ENCODE assay signal across 23 cellular contexts in the genomic region with DNA sequence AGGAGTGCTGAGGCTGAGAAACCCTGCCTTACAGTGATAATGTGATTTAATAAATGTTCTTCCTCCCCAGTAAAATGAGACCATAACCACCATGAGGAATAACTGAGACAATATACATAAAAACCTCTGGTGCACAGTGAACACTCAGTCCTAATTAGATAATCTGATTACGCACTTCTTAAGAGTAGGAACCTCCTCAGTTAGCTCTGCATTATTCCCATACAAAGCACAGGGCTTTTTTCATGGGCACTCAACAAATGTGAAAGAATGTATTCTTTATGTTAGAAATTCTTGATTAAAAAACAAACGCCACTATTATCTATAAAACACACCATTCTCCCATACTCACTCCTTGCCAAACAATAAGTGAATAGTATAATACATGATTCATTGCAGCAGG.
"Had no signal": no experiment of that assay in that cellular context is flagged by ENCODE, and none has a peak within 500 bp of the region (broad histone marks: within the 10 kb centered on the region; RNA-seq: fewer than 3 reads in every experiment).

No MANE protein-coding gene starts in this region.

- DNase-seq: activated gamma-delta T cell treated with Interleukin-2 at 50 U/mL for 16 hours; activated T-cell treated with anti-CD3 and anti-CD28 coated beads, Interleukin-2, amount 50 U/mL, for 1 hour; aorta; colonic mucosa; dorsolateral prefrontal cortex; effector memory CD8-positive, alpha-beta T cell; glutamatergic neuron; hippocampal formation; kidney glomerular epithelial cell; left lung; naive thymus-derived CD4-positive, alpha-beta T cell; stimulated activated CD4-positive, alpha-beta T cell treated with anti-CD3 and anti-CD28 coated beads, Interleukin-4, amount 100 ng/mL, for 4 hours; substantia nigra; T1000; thyroid gland had no signal

- H3K9me3 Mint-ChIP-seq: activated naive CD4-positive, alpha-beta T cell treated with anti-CD3 and anti-CD28 coated beads, Interleukin-2, amount 50 U/mL, for 72 hours; central memory CD8-positive, alpha-beta T cell; effector memory CD8-positive, alpha-beta T cell; naive thymus-derived CD4-positive, alpha-beta T cell; stimulated activated naive CD8-positive, alpha-beta T cell treated with anti-CD3 and anti-CD28 coated beads, Interleukin-15, Interleukin-2, amounts not matched to agents 100 ng/mL and 50 ng/mL, for 24 hours; WTC11 had no signal

- H3K27ac Mint-ChIP-seq: activated naive CD4-positive, alpha-beta T cell treated with anti-CD3 and anti-CD28 coated beads, Interleukin-2, amount 50 U/mL, for 72 hours; stimulated activated naive CD8-positive, alpha-beta T cell treated with anti-CD3 and anti-CD28 coated beads, Interleukin-15, Interleukin-2, amounts not matched to agents 100 ng/mL and 50 ng/mL, for 24 hours; WTC11 had no signal

- H3K36me3 ChIP-seq: colonic mucosa, left lung, prostate gland, right atrium auricular region, thyroid gland had no signal

- H3K4me3 ChIP-seq: colonic mucosa, dorsolateral prefrontal cortex, left lung, lung, prostate gland, right atrium auricular region, thyroid gland had no signal

- H3K27me3 Mint-ChIP-seq: central memory CD8-positive, alpha-beta T cell; effector memory CD8-positive, alpha-beta T cell; naive thymus-derived CD4-positive, alpha-beta T cell; stimulated activated naive CD8-positive, alpha-beta T cell treated with anti-CD3 and anti-CD28 coated beads, Interleukin-15, Interleukin-2, amounts not matched to agents 100 ng/mL and 50 ng/mL, for 24 hours had no signal

- H3K4me3 Mint-ChIP-seq: central memory CD8-positive, alpha-beta T cell; effector memory CD8-positive, alpha-beta T cell; stimulated activated naive CD8-positive, alpha-beta T cell treated with anti-CD3 and anti-CD28 coated beads, Interleukin-15, Interleukin-2, amounts not matched to agents 100 ng/mL and 50 ng/mL, for 24 hours; WTC11 had no signal

- H3K36me3 Mint-ChIP-seq: WTC11 had no signal

- H3K9me3 ChIP-seq: colonic mucosa, left lung, prostate gland, right atrium auricular region, thyroid gland had no signal

- ATAC-seq: activated naive CD4-positive, alpha-beta T cell treated with anti-CD3 and anti-CD28 coated beads, Interleukin-2, amount 50 U/mL, for 72 hours; effector memory CD8-positive, alpha-beta T cell; esophagus mucosa; left lung; naive thymus-derived CD4-positive, alpha-beta T cell; WTC11 had no signal

- H3K4me1 ChIP-seq: colonic mucosa, prostate gland, right atrium auricular region had no signal

- H3K27ac ChIP-seq: colonic mucosa, left lung, prostate gland, right atrium auricular region, thyroid gland had no signal

- H3K27me3 ChIP-seq: colonic mucosa, dorsolateral prefrontal cortex, left lung, right atrium auricular region, thyroid gland had no signal
